In genomic region chr17:29148790-29149430, GRCh38 we compare ENCODE assay signal across 1 cellular context.
TF ChIP-seq lines count a peak whose summit lies in the region.

No MANE protein-coding gene starts in this region.

TF ChIP-seq in HepG2, 621 proteins besides CTCF, POLR2A, EP300 and RAD21 (continued from another document and continues in another):
- TF ChIP-seq ZNF142 (CRISPR knock-in tag; IDR thresholded peaks at IDR 0.05) (no peak), ZNF724P (CRISPR knock-in tag; IDR thresholded peaks at IDR 0.05; ENCODE audit: borderline replicate concordance) (no peak; the same call in 1 of the 2 replicates), ZBTB25 (CRISPR knock-in tag; IDR thresholded peaks at IDR 0.05) (peak; percentile 62; the same call in 1 of the 2 replicates), PHF5A (CRISPR knock-in tag; IDR thresholded peaks at IDR 0.05; ENCODE audit: low read depth, unreplicated experiment) (no peak), HMGXB4 (CRISPR knock-in tag; IDR thresholded peaks at IDR 0.05; ENCODE audit: borderline replicate concordance in 1 of 2, low read depth in 1 of 2) (peak; percentile 88 to 93), HMGA1 (CRISPR knock-in tag; conservative IDR thresholded peaks at IDR 0.05) (no peak), SOX5 (CRISPR knock-in tag; IDR thresholded peaks at IDR 0.05; ENCODE audit: borderline replicate concordance) (peak; percentile 37; the same call in 1 of the 2 replicates), BATF2 (CRISPR knock-in tag; IDR thresholded peaks at IDR 0.05) (no peak), ZC3H13 (CRISPR knock-in tag; IDR thresholded peaks at IDR 0.05) (no peak), GFI1 (CRISPR knock-in tag; IDR thresholded peaks at IDR 0.05; ENCODE audit: borderline replicate concordance) (no peak; the same call in 1 of the 2 replicates), ZNF672 (CRISPR knock-in tag; IDR thresholded peaks at IDR 0.05) (no peak), ZBTB34 (CRISPR knock-in tag; IDR thresholded peaks at IDR 0.05) (no peak), RFX1 (IDR thresholded peaks at IDR 0.05) (no peak), KDM6A (CRISPR knock-in tag; IDR thresholded peaks at IDR 0.05; ENCODE audit: low read depth) (no peak), ZBTB1 (CRISPR knock-in tag; IDR thresholded peaks at IDR 0.05; ENCODE audit: borderline replicate concordance) (no peak), SP140L (CRISPR knock-in tag; IDR thresholded peaks at IDR 0.05; ENCODE audit: borderline replicate concordance) (no peak), MYC (CRISPR knock-in tag; IDR thresholded peaks at IDR 0.05; ENCODE audit: borderline replicate concordance) (peak; percentile 77; the same call in 1 of the 2 replicates), ZBTB20 (CRISPR knock-in tag; IDR thresholded peaks at IDR 0.05; ENCODE audit: borderline replicate concordance, low read depth) (peak; percentile 39; the same call in 1 of the 2 replicates), HHEX (CRISPR knock-in tag; IDR thresholded peaks at IDR 0.05) (no peak), MTA3 (CRISPR knock-in tag; IDR thresholded peaks at IDR 0.05) (no peak), CHD2 (IDR thresholded peaks at IDR 0.05; ENCODE audit: low read depth, low read length) (no peak), HNF1A (IDR thresholded peaks at IDR 0.05; ENCODE audit: low read depth) (no peak), HNF1A (CRISPR knock-in tag; IDR thresholded peaks at IDR 0.05; ENCODE audit: borderline replicate concordance) (peak; percentile 18; the same call in 1 of the 2 replicates), ZFP41 (CRISPR knock-in tag; IDR thresholded peaks at IDR 0.05; ENCODE audit: borderline replicate concordance) (no peak), HNRNPUL1 (IDR thresholded peaks at IDR 0.05; ENCODE audit: low read depth, low read length) (no peak), KDM1A (CRISPR knock-in tag; IDR thresholded peaks at IDR 0.05) (no peak), ZNF124 (CRISPR knock-in tag; IDR thresholded peaks at IDR 0.05) (no peak), FOXA3 (CRISPR knock-in tag; IDR thresholded peaks at IDR 0.05) (peak; percentile 39; the same call in 1 of the 2 replicates), CBX2 (IDR thresholded peaks at IDR 0.05; ENCODE audit: low read depth, low read length) (no peak), CBX2 (CRISPR knock-in tag; IDR thresholded peaks at IDR 0.05; ENCODE audit: low read depth) (no peak), ZBTB2 (CRISPR knock-in tag; IDR thresholded peaks at IDR 0.05; ENCODE audit: low read depth) (no peak), SSRP1 (CRISPR knock-in tag; IDR thresholded peaks at IDR 0.05) (no peak), ZNF34 (CRISPR knock-in tag; IDR thresholded peaks at IDR 0.05; ENCODE audit: borderline replicate concordance) (no peak), GTF2F1 (IDR thresholded peaks at IDR 0.05; ENCODE audit: low read length) (no peak), CSRNP2 (CRISPR knock-in tag; conservative IDR thresholded peaks at IDR 0.05; ENCODE audit: low read depth) (no peak), DPF2 (CRISPR knock-in tag; IDR thresholded peaks at IDR 0.05; ENCODE audit: borderline replicate concordance, low read depth) (no peak), ZFP62 (CRISPR knock-in tag; IDR thresholded peaks at IDR 0.05) (no peak), ZBTB49 (CRISPR knock-in tag; IDR thresholded peaks at IDR 0.05; ENCODE audit: borderline replicate concordance) (no peak), ETV5 (CRISPR knock-in tag; IDR thresholded peaks at IDR 0.05; ENCODE audit: borderline replicate concordance) (peak; percentile 67; the same call in 1 of the 2 replicates), DNMT1 (CRISPR knock-in tag; IDR thresholded peaks at IDR 0.05) (peak; percentile 35; the same call in 1 of the 2 replicates), FOXM1 (CRISPR knock-in tag; IDR thresholded peaks at IDR 0.05) (no peak), NR2C2 (CRISPR knock-in tag; IDR thresholded peaks at IDR 0.05; ENCODE audit: borderline replicate concordance) (peak; percentile 40; the same call in 1 of the 2 replicates), ZNF468 (CRISPR knock-in tag; IDR thresholded peaks at IDR 0.05) (no peak)
